Comparison of ENCODE assay signal across 2 cellular contexts in genomic region chr11:69353696-69354544, GRCh38.
TF ChIP-seq lines count a peak whose summit lies in the region.

No MANE protein-coding gene starts in this region.

TF ChIP-seq in A549, 52 proteins besides CTCF, POLR2A, EP300 and RAD21:
- TF ChIP-seq TP53 (CRISPR knock-in tag; IDR thresholded peaks at IDR 0.05) (no peak), JUNB (IDR thresholded peaks at IDR 0.05) (no peak), EHF (CRISPR knock-in tag; IDR thresholded peaks at IDR 0.05) (no peak), ELK1 (IDR thresholded peaks at IDR 0.05; ENCODE audit: low read depth, low read length) (no peak), POLR2AphosphoS2 (conservative IDR thresholded peaks at IDR 0.05; ENCODE audit: low read length) (no peak), HOXB13 (CRISPR knock-in tag; IDR thresholded peaks at IDR 0.05; ENCODE audit: low read depth) (no peak), CBX8 (IDR thresholded peaks at IDR 0.05) (no peak), NR3C1 (IDR thresholded peaks at IDR 0.05) (no peak)

TF ChIP-seq in HepG2, 621 proteins besides CTCF, POLR2A, EP300 and RAD21:
- TF ChIP-seq RXRA (CRISPR knock-in tag; IDR thresholded peaks at IDR 0.05), result peak; percentile 62; the same call in 1 of the 2 replicates
- TF ChIP-seq RARA (CRISPR knock-in tag; IDR thresholded peaks at IDR 0.05), result peak; percentile 58; the same call in 1 of the 2 replicates
- no peak for TF ChIP-seq ADNP (CRISPR knock-in tag; IDR thresholded peaks at IDR 0.05)
- peak; percentile 20; the same call in 1 of the 2 replicates for TF ChIP-seq FOSL2 (CRISPR knock-in tag; IDR thresholded peaks at IDR 0.05)
- peak; percentile 60; the same call in 1 of the 2 replicates for TF ChIP-seq ZNF652 (CRISPR knock-in tag; IDR thresholded peaks at IDR 0.05; ENCODE audit: borderline replicate concordance, low read depth)
- no peak for TF ChIP-seq ZFP62 (CRISPR knock-in tag; IDR thresholded peaks at IDR 0.05)
- no peak for TF ChIP-seq ZUFSP (CRISPR knock-in tag; IDR thresholded peaks at IDR 0.05; ENCODE audit: borderline replicate concordance)
- no peak for TF ChIP-seq NR2F6 (IDR thresholded peaks at IDR 0.05)
- peak; percentile 29; the same call in 1 of the 2 replicates for TF ChIP-seq NR2F6 (CRISPR knock-in tag; IDR thresholded peaks at IDR 0.05)
- TF ChIP-seq ZSCAN9 (CRISPR knock-in tag; IDR thresholded peaks at IDR 0.05; ENCODE audit: borderline replicate concordance), result no peak
- peak; percentile 19 for TF ChIP-seq TEAD3 (CRISPR knock-in tag; optimal IDR thresholded peaks at IDR 0.05; ENCODE audit: borderline replicate concordance)
- peak; percentile 19; the same call in 1 of the 2 replicates for TF ChIP-seq TBX3 (IDR thresholded peaks at IDR 0.05; ENCODE audit: borderline replicate concordance)
TF ChIP-seq in HepG2: peak in this region for 7.
